12 cellular contexts compared by ENCODE assay signal in genomic region chr1:63817152-63817667, GRCh38. TPM values are rescaled to one million over a fixed set of nuclear protein-coding genes. Genes with fewer than 3 reads are reported as not detected.
DNase-seq lines count a peak whose midpoint lies in the region; ATAC-seq, FAIRE-seq and TF ChIP-seq lines count a peak whose summit lies in the region.
"Had no signal": no experiment of that assay in that cellular context is flagged by ENCODE, and none has a peak within 500 bp of the region (broad histone marks: within the 10 kb centered on the region; RNA-seq: fewer than 3 reads in every experiment).

No MANE protein-coding gene starts in this region.

- H3K27me3 ChIP-seq in small intestine (ENCODE audit: control insufficient read depth in 2 of 2, insufficient read depth in 2 of 2, low read length in 2 of 2) = no peaks in the 10 kb centered on the region

- TF ChIP-seq CTCF in fibroblast of the aortic adventitia (IDR thresholded peaks at IDR 0.05; ENCODE audit: insufficient read depth, low read length) = no peak

- no peak overlapping the region for H3K4me3 ChIP-seq in fibroblast of the aortic adventitia (ENCODE audit: low read depth, low read length)
- H3K4me3 ChIP-seq in small intestine (ENCODE audit: low read depth in 1 of 2, low read length in 2 of 2) = no peak overlapping the region

- ATAC-seq in left lobe of liver = no peak
- no peak for ATAC-seq in esophagus mucosa
- ATAC-seq: activated CD8-positive, alpha-beta T cell treated with anti-CD3 and anti-CD28 coated beads for 36 hours had no signal

- peaks cover 1% of the 10 kb centered on the region for H3K9me3 ChIP-seq in small intestine (ENCODE audit: control insufficient read depth, low read depth)

- no peaks in the 10 kb centered on the region for H3K36me3 ChIP-seq in small intestine (ENCODE audit: control insufficient read depth in 2 of 2, insufficient read depth in 2 of 2, low read length in 2 of 2)

- DNase-seq in NCI-H1417 (lab: John Stamatoyannopoulos, UW) (peak in 2 of 3 experiments; percentile 48 to 66), NCI-H1417 treated with DMSO at 0.1 percent for 48 hours (lab: John Stamatoyannopoulos, UW) (no peak), NCI-H446 treated with DMSO at 0.1 percent for 48 hours (lab: John Stamatoyannopoulos, UW) (peak; percentile 72), fibroblast of the aortic adventitia (ENCODE audit: low read depth) (peak; percentile 62), small intestine (peak; percentile 58), left lobe of liver (ENCODE audit: low spot score) (no peak)
- DNase-seq in activated CD4-positive, alpha-beta T cell treated with anti-CD3 and anti-CD28 coated beads, Interleukin-2, amount 50 U/mL, for 1 hour = no peak
- DNase-seq: 8988T; activated CD8-positive, alpha-beta T cell treated with anti-CD3 and anti-CD28 coated beads for 36 hours; HCEC 1CT; NCI-H2107 had no signal

- no peak for FAIRE-seq in small intestine (lab: Jason Lieb, UNC)

- WGBS in small intestine, 3 donors = 6 to 32% (median 13%) methylated on average over 5 of the region's 5 CpGs

- H3K4me1 ChIP-seq in small intestine (ENCODE audit: control insufficient read depth in 2 of 2, insufficient read depth in 1 of 2, low read depth in 1 of 2, low read length in 1 of 2) = peaks cover 0 to 7% of the 10 kb centered on the region in 2 donors

- H3K27ac ChIP-seq in small intestine (ENCODE audit: low read depth in 1 of 2, low read length in 1 of 2) = no peak overlapping the region

RNA-seq across cellular contexts. Expression of gene ROR1, which starts 43.4 kb away (rescaled TPM):
- total RNA-seq in fibroblast of the aortic adventitia (ENCODE audit: low replicate concordance) = 18.8 and 31.7 TPM in 2 replicates
- polyA plus RNA-seq in small intestine = 1 to 10 TPM in 1 of 3 donors, under 1 TPM in 1, not detected in 1; 0.22 to 3.6 TPM
- total RNA-seq in left lobe of liver = 0.28 TPM
- 4.4 TPM for total RNA-seq in esophagus mucosa
- total RNA-seq: activated CD8-positive, alpha-beta T cell treated with anti-CD3 and anti-CD28 coated beads for 36 hours had no signal

Comparison
In these comparisons a context has a peak if more than half of its experiments do, and no peak if none do; other contexts are left out.
1. DNase-seq: peak in NCI-H1417 (2 of 3), NCI-H446 treated with DMSO at 0.1 percent for 48 hours (single experiment), fibroblast of the aortic adventitia (single experiment) and small intestine (single experiment); none in NCI-H1417 treated with DMSO at 0.1 percent for 48 hours (single experiment), left lobe of liver (single experiment) and activated CD4-positive, alpha-beta T cell treated with anti-CD3 and anti-CD28 coated beads, Interleukin-2, amount 50 U/mL, for 1 hour (single experiment).